ENCODE assay signal across 12 cellular contexts in genomic region chr14:54814076-54814475, GRCh38.
A peak's percentile ranks its signal among the peaks of the same experiment; 100 is the strongest.
DNase-seq lines count a peak whose midpoint lies in the region; ATAC-seq and TF ChIP-seq lines count a peak whose summit lies in the region.
"Had no signal": no experiment of that assay in that cellular context is flagged by ENCODE, and none has a peak within 500 bp of the region (broad histone marks: within the 10 kb centered on the region; RNA-seq: fewer than 3 reads in every experiment).

No MANE protein-coding gene starts in this region.

- intact Hi-C loops in activated naive CD4-positive, alpha-beta T cell treated with anti-CD3 and anti-CD28 coated beads for 36 hours (cut with micrococcal nuclease): no loop called here

- H3K9me3 ChIP-seq in OCI-LY1 (ENCODE audit: low read length): no peaks in the 10 kb centered on the region
- H3K9me3 ChIP-seq in effector memory CD4-positive, alpha-beta T cell (ENCODE audit: control insufficient read depth, low read length): no peaks in the 10 kb centered on the region
- H3K9me3 ChIP-seq: pancreas had no signal

- H3K79me2 ChIP-seq in OCI-LY1 (ENCODE audit: insufficient read depth, low read length): no peaks in the 10 kb centered on the region

- no peak overlapping the region for H3K27ac Mint-ChIP-seq in activated naive CD4-positive, alpha-beta T cell treated with anti-CD3 and anti-CD28 coated beads for 36 hours
- H3K27ac Mint-ChIP-seq: CD8-positive, alpha-beta memory T cell; stimulated activated naive B cell treated with anti-CD40 and anti-IgM and Interleukin-4, amounts not matched to agents 10 μg/mL and 1 μg/mL and 100 μg/mL, for 72 hours had no signal

- TF ChIP-seq CTCF in OCI-LY1 (IDR thresholded peaks at IDR 0.05; ENCODE audit: low read length): peak; percentile 53; the same call in 1 of the 2 replicates

- no peaks in the 10 kb centered on the region for H3K36me3 Mint-ChIP-seq in activated naive CD4-positive, alpha-beta T cell treated with anti-CD3 and anti-CD28 coated beads for 36 hours (ENCODE audit: low read depth)
- H3K36me3 Mint-ChIP-seq: stimulated activated naive B cell treated with anti-CD40 and anti-IgM and Interleukin-4, amounts not matched to agents 10 μg/mL and 1 μg/mL and 100 μg/mL, for 72 hours had no signal

- H3K9ac ChIP-seq in OCI-LY1 (ENCODE audit: low read length): no peak overlapping the region

- H4K20me1 ChIP-seq in OCI-LY1 (ENCODE audit: insufficient read depth, low read length): no peaks in the 10 kb centered on the region

- no peaks in the 10 kb centered on the region for H3K9me2 ChIP-seq in OCI-LY1 (ENCODE audit: low read depth, low read length)

- CTCF ChIA-PET in activated naive CD4-positive, alpha-beta T cell treated with anti-CD3 and anti-CD28 coated beads for 36 hours (lab: Charles Lee): interaction anchor here (0.8 to 3.1 kb wide), 8 partner anchors 10 to 249 kb away, joined by 3 to 15 read pairs (median 4); no protein-coding TSS in a partner anchor

- no peak overlapping the region for H3K4me3 ChIP-seq in OCI-LY1 (ENCODE audit: low read depth, low read length, poor library complexity, severe bottlenecking)
- H3K4me3 ChIP-seq in effector memory CD4-positive, alpha-beta T cell (ENCODE audit: insufficient read depth, low read depth, low read length, poor library complexity, severe bottlenecking): no peak overlapping the region
- H3K4me3 ChIP-seq: pancreas had no signal

- no peaks in the 10 kb centered on the region for H3F3A ChIP-seq in OCI-LY1 (ENCODE audit: insufficient read depth, low read length)

- TF ChIP-seq POLR2A in erythroblast (IDR thresholded peaks at IDR 0.05; ENCODE audit: low read length): no peak

- H3K4me2 ChIP-seq in OCI-LY1 (ENCODE audit: low read length): no peak overlapping the region

- H3K4me1 ChIP-seq in OCI-LY1 (ENCODE audit: insufficient read depth, low read length, severe bottlenecking): no peaks in the 10 kb centered on the region
- H3K4me1 ChIP-seq in effector memory CD4-positive, alpha-beta T cell (ENCODE audit: control insufficient read depth, insufficient read depth, low read length, poor library complexity, severe bottlenecking): no peaks in the 10 kb centered on the region
- H3K4me1 ChIP-seq: pancreas had no signal

- no peaks in the 10 kb centered on the region for H3K36me3 ChIP-seq in OCI-LY1 (ENCODE audit: insufficient read depth, low read length)
- H3K36me3 ChIP-seq in effector memory CD4-positive, alpha-beta T cell (ENCODE audit: control insufficient read depth, insufficient read depth, low read length): no peaks in the 10 kb centered on the region
- H3K36me3 ChIP-seq: pancreas had no signal

- DNase-seq in activated naive CD4-positive, alpha-beta T cell treated with anti-CD3 and anti-CD28 coated beads for 36 hours: peak; percentile 63
- DNase-seq in activated naive CD4-positive, alpha-beta T cell treated with Interleukin-2 at 50 U/mL for 16 hours: no peak
- DNase-seq in erythroblast (lab: John Stamatoyannopoulos, UW) (peak; percentile 30 to 38), NCI-H1092 (lab: John Stamatoyannopoulos, UW) (no peak)
- DNase-seq in stimulated activated naive CD8-positive, alpha-beta T cell treated with anti-CD3 and anti-CD28 coated beads, Interleukin-15, Interleukin-2, amounts not matched to agents 100 U/mL and 50 U/mL, for 24 hours: peak; percentile 69
- DNase-seq in effector memory CD4-positive, alpha-beta T cell: no peak
- DNase-seq: CD8-positive, alpha-beta memory T cell; pancreas; stimulated activated naive B cell treated with anti-CD40 and anti-IgM and Interleukin-4, amounts not matched to agents 10 μg/mL and 1 μg/mL and 100 μg/mL, for 72 hours had no signal

- H2AFZ ChIP-seq in OCI-LY1 (ENCODE audit: low read length): no peak overlapping the region

- no peaks in the 10 kb centered on the region for H3K27me3 ChIP-seq in OCI-LY1 (ENCODE audit: insufficient read depth, low read length)
- H3K27me3 ChIP-seq in effector memory CD4-positive, alpha-beta T cell (replicated peaks; ENCODE audit: control insufficient read depth, insufficient read depth, low read length, poor library complexity, severe bottlenecking): no peaks in the 10 kb centered on the region
- H3K27me3 ChIP-seq: pancreas had no signal

- no peak overlapping the region for H3K27ac ChIP-seq in OCI-LY1 (ENCODE audit: low read depth, low read length, poor library complexity, severe bottlenecking)
- H3K27ac ChIP-seq in effector memory CD4-positive, alpha-beta T cell (ENCODE audit: insufficient read depth, low read length, poor library complexity, severe bottlenecking): no peak overlapping the region

- no peaks in the 10 kb centered on the region for H3K9me3 Mint-ChIP-seq in activated naive CD4-positive, alpha-beta T cell treated with anti-CD3 and anti-CD28 coated beads for 36 hours
- H3K9me3 Mint-ChIP-seq: CD8-positive, alpha-beta memory T cell; central memory CD8-positive, alpha-beta T cell; stimulated activated naive B cell treated with anti-CD40 and anti-IgM and Interleukin-4, amounts not matched to agents 10 μg/mL and 1 μg/mL and 100 μg/mL, for 72 hours had no signal

- no peaks in the 10 kb centered on the region for H3K27me3 Mint-ChIP-seq in activated naive CD4-positive, alpha-beta T cell treated with anti-CD3 and anti-CD28 coated beads for 36 hours (ENCODE audit: low read depth)

- no peak overlapping the region for H3K4me3 Mint-ChIP-seq in activated naive CD4-positive, alpha-beta T cell treated with anti-CD3 and anti-CD28 coated beads for 36 hours
- H3K4me3 Mint-ChIP-seq: CD8-positive, alpha-beta memory T cell; central memory CD8-positive, alpha-beta T cell; stimulated activated naive B cell treated with anti-CD40 and anti-IgM and Interleukin-4, amounts not matched to agents 10 μg/mL and 1 μg/mL and 100 μg/mL, for 72 hours had no signal

- no peaks in the 10 kb centered on the region for H3K4me1 Mint-ChIP-seq in activated naive CD4-positive, alpha-beta T cell treated with anti-CD3 and anti-CD28 coated beads for 36 hours (ENCODE audit: low read depth)
- H3K4me1 Mint-ChIP-seq: CD8-positive, alpha-beta memory T cell had no signal

- ATAC-seq in stimulated activated naive CD8-positive, alpha-beta T cell treated with anti-CD3 and anti-CD28 coated beads, Interleukin-15, Interleukin-2, amounts not matched to agents 100 U/mL and 50 U/mL, for 24 hours: no peak
- ATAC-seq in GM21381 (IDR thresholded peaks at IDR 0.05; ENCODE audit: unreplicated experiment): no peak

Comparison
In these comparisons a context has a peak if more than half of its experiments do, and no peak if none do; other contexts are left out.
1. DNase-seq: peak in activated naive CD4-positive, alpha-beta T cell treated with anti-CD3 and anti-CD28 coated beads for 36 hours (single experiment), erythroblast (2 of 2) and stimulated activated naive CD8-positive, alpha-beta T cell treated with anti-CD3 and anti-CD28 coated beads, Interleukin-15, Interleukin-2, amounts not matched to agents 100 U/mL and 50 U/mL, for 24 hours (single experiment); none in activated naive CD4-positive, alpha-beta T cell treated with Interleukin-2 at 50 U/mL for 16 hours (single experiment), NCI-H1092 (single experiment) and effector memory CD4-positive, alpha-beta T cell (0 of 3).